6 cellular contexts compared by ENCODE assay signal in the genomic region with DNA sequence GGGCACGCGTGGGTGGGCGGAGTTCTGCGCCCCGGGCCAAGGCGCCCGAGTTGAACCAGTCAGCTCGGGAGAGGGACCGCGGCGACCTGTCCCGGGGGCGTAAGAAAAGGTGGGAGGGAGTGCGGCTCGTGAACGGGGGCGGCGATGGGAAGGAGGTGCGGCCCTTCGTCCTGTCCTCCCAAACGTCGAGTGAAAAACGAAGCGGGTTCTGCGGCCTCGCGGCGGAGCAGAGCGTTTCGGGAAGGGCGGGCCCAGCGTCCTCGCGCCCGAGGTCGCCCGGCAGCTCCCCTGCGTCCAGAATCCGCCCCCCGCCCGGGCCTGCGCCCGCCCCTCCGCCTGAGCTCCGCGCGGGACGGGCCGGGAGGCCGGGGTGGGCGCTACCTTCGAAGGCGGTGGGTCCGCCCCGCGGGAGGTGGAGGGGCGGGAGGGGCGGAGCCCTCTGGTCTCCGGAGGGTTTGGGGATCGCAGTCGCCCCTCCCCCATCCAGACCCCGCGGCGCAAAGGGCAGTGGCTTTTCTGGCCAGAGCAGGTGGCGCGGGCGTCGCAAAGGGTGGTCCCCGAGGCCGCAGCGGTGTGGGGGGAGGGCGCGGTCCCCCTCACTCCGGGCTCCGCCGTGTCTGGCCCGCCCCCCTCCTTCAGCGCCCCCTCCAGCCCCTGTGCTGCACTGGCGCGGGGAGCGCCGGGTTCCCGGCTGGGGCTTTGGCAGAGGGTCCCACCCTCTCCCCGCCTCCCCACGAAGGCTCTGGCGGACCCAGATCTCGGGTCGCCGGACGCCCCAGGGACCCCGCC. TPM values are rescaled to one million over a fixed set of nuclear protein-coding genes. Genes with fewer than 3 reads are reported as not detected.
DNase-seq lines count a peak whose midpoint lies in the region; FAIRE-seq and TF ChIP-seq lines count a peak whose summit lies in the region.

No MANE protein-coding gene starts in this region.

- peak overlapping the region; percentile 55 for H2AFZ ChIP-seq in endothelial cell of umbilical vein (ENCODE audit: low read depth, low read length)

- H3K27ac ChIP-seq in endothelial cell of umbilical vein (ENCODE audit: insufficient read depth, low read depth, low read length) (no peak overlapping the region), small intestine (ENCODE audit: low read depth in 1 of 2, low read length in 1 of 2) (no peak overlapping the region)

- whole genome bisulfite sequencing in small intestine, 3 donors = 1 to 2% (median 2%) methylated on average over 63 to 90 of the region's 91 CpGs

- H3K9me1 ChIP-seq in endothelial cell of umbilical vein (replicated peaks; ENCODE audit: control insufficient read depth, extremely low read depth, insufficient read depth, low read length) = no peaks in the 10 kb centered on the region

- FAIRE-seq in endothelial cell of umbilical vein (lab: Jason Lieb, UNC) = no peak
- FAIRE-seq in small intestine (lab: Jason Lieb, UNC) = no peak

- no peaks in the 10 kb centered on the region for H4K20me1 ChIP-seq in endothelial cell of umbilical vein (replicated peaks; ENCODE audit: control insufficient read depth, extremely low read depth, insufficient read depth, low read length)

- H3K27me3 ChIP-seq in endothelial cell of umbilical vein (ENCODE audit: control insufficient read depth in 2 of 2, insufficient read depth in 2 of 2, low read length in 2 of 2) (peaks cover 1 to 11% of the 10 kb centered on the region in 2 experiments), small intestine (ENCODE audit: control insufficient read depth in 2 of 2, insufficient read depth in 2 of 2, low read length in 2 of 2) (no peaks in the 10 kb centered on the region)

- in situ Hi-C loops in GM13976 (cut with MboI; ENCODE audit: low sequenced_read_pairs, unreplicated experiment) = no loop called here

- H3K36me3 ChIP-seq in endothelial cell of umbilical vein (ENCODE audit: control insufficient read depth in 2 of 2, extremely low read depth in 1 of 2, insufficient read depth in 2 of 2, low read length in 2 of 2) (no peaks in the 10 kb centered on the region), small intestine (ENCODE audit: control insufficient read depth in 2 of 2, insufficient read depth in 2 of 2, low read length in 2 of 2) (peaks cover 0 to 2% of the 10 kb centered on the region in 2 donors)

- H3K79me2 ChIP-seq in endothelial cell of umbilical vein (ENCODE audit: control insufficient read depth, insufficient read depth, low read length) = no peaks in the 10 kb centered on the region

- dilution Hi-C loops in endothelial cell of umbilical vein (cut with MboI; ENCODE audit: extremely low pct_ligation_motif_present, low sequenced_read_pairs) = no loop called here

- H3K9ac ChIP-seq in endothelial cell of umbilical vein (replicated peaks; ENCODE audit: extremely low read depth, insufficient read depth, low read length) = no peak overlapping the region

- no TSS peak for BruUV-seq in endothelial cell of umbilical vein (replicated peaks; lab: Mats Ljungman, UMichigan)

- POLR2A ChIA-PET in endothelial cell of umbilical vein (lab: Charles Lee) = no interaction called here

- CTCF ChIA-PET in endothelial cell of umbilical vein (lab: Charles Lee) = interaction anchor here (1.0 to 2.0 kb wide), 4 partner anchors 10 to 15 kb away, joined by 3 to 10 read pairs (median 4); no protein-coding TSS in a partner anchor

- TF ChIP-seq CTCF in endothelial cell of umbilical vein (IDR thresholded peaks at IDR 0.05; ENCODE audit: extremely low read depth in 1 of 2, insufficient read depth in 1 of 2, low read depth in 1 of 2, low read length in 2 of 2) (peak in 1 of 2 donors; percentile 3), GM13976 (IDR thresholded peaks at IDR 0.05; ENCODE audit: borderline replicate concordance, control extremely low read depth, extremely low read depth, insufficient read depth, missing control alignments) (no peak)

- TF ChIP-seq POLR2A in endothelial cell of umbilical vein (IDR thresholded peaks at IDR 0.05; ENCODE audit: low read depth, low read length) = no peak

- H3K9me3 ChIP-seq in endothelial cell of umbilical vein (replicated peaks; ENCODE audit: control insufficient read depth, insufficient read depth, low read length) = no peaks in the 10 kb centered on the region
- no peaks in the 10 kb centered on the region for H3K9me3 ChIP-seq in small intestine (ENCODE audit: control insufficient read depth, low read depth)

- H3K4me3 ChIP-seq in endothelial cell of umbilical vein (replicated peaks in 1 of 3; ENCODE audit: insufficient read depth in 1 of 3, low read depth in 1 of 3, low read length in 3 of 3) (peak overlapping the region; percentile 4 to 43 (median 35)), small intestine (ENCODE audit: low read depth in 1 of 2, low read length in 2 of 2) (peak overlapping the region; percentile 48 to 59)

- H3K4me2 ChIP-seq in endothelial cell of umbilical vein (ENCODE audit: insufficient read depth, low read length) = peak overlapping the region; percentile 47

- DNase-seq in COLO668 (lab: John Stamatoyannopoulos, UW; ENCODE audit: unreplicated experiment) (peak; percentile 65), RPMI8226 (peak; percentile 46), endothelial cell of umbilical vein (ENCODE audit: low read depth, low spot score) (no peak), small intestine (no peak), GM13976 (ENCODE audit: low spot score) (no peak), mucosa of gallbladder (ENCODE audit: low spot score) (no peak)

- H3K4me1 ChIP-seq in endothelial cell of umbilical vein (ENCODE audit: control insufficient read depth, extremely low read depth, insufficient read depth, low read length) = peaks cover 6% of the 10 kb centered on the region
- no peaks in the 10 kb centered on the region for H3K4me1 ChIP-seq in small intestine (ENCODE audit: control insufficient read depth in 2 of 2, insufficient read depth in 1 of 2, low read depth in 1 of 2, low read length in 1 of 2)

- intact Hi-C loops in endothelial cell of umbilical vein (cut with micrococcal nuclease) = no loop called here

RNA-seq across cellular contexts. Expression of a gene that starts 0.8 kb away (rescaled TPM):
- total RNA-seq in endothelial cell of umbilical vein = 1.7 and 1.8 TPM in 2 replicates
- polyA plus RNA-seq in endothelial cell of umbilical vein = 4.7 and 8.4 TPM in 2 replicates
- 4.4 and 6.7 TPM in 2 replicates for polyA plus RNA-seq in endothelial cell of umbilical vein (2011; cell fraction: cytosol; rRNA removed)
- 7.3 and 9.2 TPM in 2 replicates for polyA plus RNA-seq in endothelial cell of umbilical vein (2011; cell fraction: nucleus; rRNA removed)
- polyA plus RNA-seq in endothelial cell of umbilical vein (2012) = 10.3 and 30.0 TPM in 2 replicates
- polyA minus RNA-seq in endothelial cell of umbilical vein = 2.0 and 2.2 TPM in 2 replicates
- polyA minus RNA-seq in endothelial cell of umbilical vein (2011; cell fraction: cytosol; rRNA and poly(A)+ RNA removed) = not detected
- polyA minus RNA-seq in endothelial cell of umbilical vein (2011; cell fraction: nucleus; rRNA and poly(A)+ RNA removed) = 0.58 and 1.3 TPM in 2 replicates
- polyA plus RNA-seq in small intestine = 10 to 100 TPM in 1 of 3 donors, 1 to 10 TPM in 2; 1.1 to 21.4 (median 3.5) TPM
- 11.1 TPM for total RNA-seq in mucosa of gallbladder

RNA-seq across cellular contexts. Expression of a gene that starts 5.7 kb away (rescaled TPM):
- total RNA-seq in endothelial cell of umbilical vein (38.6 and 44.9 TPM in 2 replicates), mucosa of gallbladder (30.2 TPM)
- polyA plus RNA-seq in endothelial cell of umbilical vein (17.0 and 20.6 TPM in 2 replicates), small intestine (10 to 100 TPM in 2 of 3 donors, 1 to 10 TPM in 1; 3.5 to 15.0 (median 11.2) TPM)
- polyA plus RNA-seq in endothelial cell of umbilical vein (2011; cell fraction: cytosol; rRNA removed) = 8.4 and 10.6 TPM in 2 replicates
- 206 and 223 TPM in 2 replicates for polyA plus RNA-seq in endothelial cell of umbilical vein (2011; cell fraction: nucleus; rRNA removed)
- polyA plus RNA-seq in endothelial cell of umbilical vein (2012) = 14.0 and 23.2 TPM in 2 replicates
- 53.6 and 72.9 TPM in 2 replicates for polyA minus RNA-seq in endothelial cell of umbilical vein
- polyA minus RNA-seq in endothelial cell of umbilical vein (2011; cell fraction: cytosol; rRNA and poly(A)+ RNA removed) = 11.4 TPM
- polyA minus RNA-seq in endothelial cell of umbilical vein (2011; cell fraction: nucleus; rRNA and poly(A)+ RNA removed) = 67.0 and 69.2 TPM in 2 replicates

RNA-seq across cellular contexts. Expression of a gene that starts 25.5 kb away (rescaled TPM):
- total RNA-seq in endothelial cell of umbilical vein (12.1 and 14.1 TPM in 2 replicates), mucosa of gallbladder (12.1 TPM)
- polyA plus RNA-seq in endothelial cell of umbilical vein (12.7 and 13.4 TPM in 2 replicates), small intestine (10 to 100 TPM in 1 of 3 donors, 1 to 10 TPM in 2; 8.4 to 10.4 (median 9.8) TPM)
- 9.6 and 11.3 TPM in 2 replicates for polyA plus RNA-seq in endothelial cell of umbilical vein (2011; cell fraction: cytosol; rRNA removed)
- polyA plus RNA-seq in endothelial cell of umbilical vein (2011; cell fraction: nucleus; rRNA removed) = 14.4 and 14.8 TPM in 2 replicates
- 6.2 and 8.2 TPM in 2 replicates for polyA plus RNA-seq in endothelial cell of umbilical vein (2012)
- 8.6 and 10.4 TPM in 2 replicates for polyA minus RNA-seq in endothelial cell of umbilical vein
- polyA minus RNA-seq in endothelial cell of umbilical vein (2011; cell fraction: cytosol; rRNA and poly(A)+ RNA removed) = 8.4 TPM
- polyA minus RNA-seq in endothelial cell of umbilical vein (2011; cell fraction: nucleus; rRNA and poly(A)+ RNA removed) = 6.0 and 6.2 TPM in 2 replicates

RNA-seq across cellular contexts. Expression of a gene that starts 44.1 kb away (rescaled TPM):
- total RNA-seq in endothelial cell of umbilical vein = 0.69 TPM in 1 of 2 replicates, not detected in the other
- 11.3 and 20.6 TPM in 2 replicates for polyA plus RNA-seq in endothelial cell of umbilical vein
- polyA plus RNA-seq in endothelial cell of umbilical vein (2011; cell fraction: cytosol; rRNA removed) = 3.6 and 9.3 TPM in 2 replicates
- polyA plus RNA-seq in endothelial cell of umbilical vein (2011; cell fraction: nucleus; rRNA removed) = not detected in 2 replicates
- 2.4 and 7.0 TPM in 2 replicates for polyA plus RNA-seq in endothelial cell of umbilical vein (2012)
- 0.34 and 2.6 TPM in 2 replicates for polyA minus RNA-seq in endothelial cell of umbilical vein
- polyA minus RNA-seq in endothelial cell of umbilical vein (2011; cell fraction: cytosol; rRNA and poly(A)+ RNA removed) = not detected
- not detected in 2 replicates for polyA minus RNA-seq in endothelial cell of umbilical vein (2011; cell fraction: nucleus; rRNA and poly(A)+ RNA removed)
- 10 to 100 TPM in 1 of 3 donors, 1 to 10 TPM in 2; 4.2 to 15.9 (median 7.3) TPM for polyA plus RNA-seq in small intestine
- 3.2 TPM for total RNA-seq in mucosa of gallbladder

RNA-seq across cellular contexts. Expression of a gene that starts 55.4 kb away (rescaled TPM):
- 51.6 and 56.3 TPM in 2 replicates for total RNA-seq in endothelial cell of umbilical vein
- polyA plus RNA-seq in endothelial cell of umbilical vein = 37.0 and 48.7 TPM in 2 replicates
- polyA plus RNA-seq in endothelial cell of umbilical vein (2011; cell fraction: cytosol; rRNA removed) = 41.4 and 44.3 TPM in 2 replicates
- 67.4 and 69.3 TPM in 2 replicates for polyA plus RNA-seq in endothelial cell of umbilical vein (2011; cell fraction: nucleus; rRNA removed)
- polyA plus RNA-seq in endothelial cell of umbilical vein (2012) = 27.5 and 41.6 TPM in 2 replicates
- polyA minus RNA-seq in endothelial cell of umbilical vein = 19.9 and 33.6 TPM in 2 replicates
- polyA minus RNA-seq in endothelial cell of umbilical vein (2011; cell fraction: cytosol; rRNA and poly(A)+ RNA removed) = 14.3 TPM
- 25.8 and 29.8 TPM in 2 replicates for polyA minus RNA-seq in endothelial cell of umbilical vein (2011; cell fraction: nucleus; rRNA and poly(A)+ RNA removed)
- polyA plus RNA-seq in small intestine = 10 to 100 TPM; 60.6 to 78.6 (median 61.0) TPM
- 52.2 TPM for total RNA-seq in mucosa of gallbladder

Comparison
In these comparisons a context has a peak if more than half of its experiments do, and no peak if none do; other contexts are left out.
1. DNase-seq: peak in COLO668 (single experiment) and RPMI8226 (single experiment); none in endothelial cell of umbilical vein (single experiment), small intestine (single experiment), GM13976 (single experiment) and mucosa of gallbladder (single experiment).